Comparison of ENCODE assay signal across 9 cellular contexts in genomic region chr1:88514544-88514943, GRCh38.
"Had no signal": no experiment of that assay in that cellular context is flagged by ENCODE, and none has a peak within 500 bp of the region (broad histone marks: within the 10 kb centered on the region; RNA-seq: fewer than 3 reads in every experiment).

No MANE protein-coding gene starts in this region.

- H2AFZ ChIP-seq: GM23248, GM23338 had no signal

- H3K9ac ChIP-seq: GM23248 had no signal

- H3K27ac ChIP-seq: GM23248 had no signal

- H3K4me2 ChIP-seq: GM23338 had no signal

- ATAC-seq: GM23338, HCT116 had no signal

- H3K36me3 ChIP-seq: HAP-1 had no signal

- H3K4me3 ChIP-seq: GM23248, GM23338, HAP-1 had no signal

- DNase-seq: GM23248, GOT3, H7, H9, HCEC 1CT, HFFc6 had no signal

- H3K9me3 ChIP-seq: HAP-1 had no signal

- H3K4me1 ChIP-seq: HAP-1 had no signal
